ENCODE assay signal across 10 cellular contexts in the genomic region with DNA sequence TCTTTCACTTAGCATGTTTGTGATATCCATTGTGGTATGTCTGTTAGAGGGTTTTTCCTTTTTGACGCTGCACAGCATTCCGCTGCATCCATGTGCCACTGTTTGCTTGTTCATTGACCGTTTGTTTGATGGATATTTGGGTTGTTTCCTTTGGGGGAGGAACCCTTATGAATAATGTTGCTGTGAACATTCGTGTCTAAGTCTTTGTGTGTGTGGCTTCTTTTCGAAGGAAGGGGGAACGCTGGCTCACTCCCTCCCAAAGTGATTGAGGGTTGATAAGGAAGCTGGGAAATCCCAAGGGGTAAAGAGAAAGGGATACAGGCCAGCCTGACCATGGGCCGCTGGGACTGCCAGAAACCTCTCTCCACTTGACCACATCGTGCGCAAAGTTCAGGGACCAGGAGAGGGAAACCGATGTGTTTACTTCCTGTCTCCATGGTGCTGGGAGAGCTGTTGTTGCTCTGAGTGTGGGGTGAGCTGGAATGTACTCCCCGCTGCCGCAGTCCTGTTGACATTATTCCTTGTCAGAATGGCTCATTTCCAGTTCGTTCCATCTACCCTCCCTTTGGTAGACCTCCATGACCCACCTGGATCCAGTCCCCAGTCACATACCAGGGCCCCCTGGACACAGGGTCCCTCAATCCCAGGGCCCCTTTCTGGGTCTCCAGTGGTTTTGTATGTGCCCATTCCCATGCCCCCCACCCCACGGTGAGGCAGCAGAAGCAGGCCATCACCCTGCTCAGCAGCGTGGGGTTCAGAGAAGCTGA. TPM values are rescaled to one million over a fixed set of nuclear protein-coding genes. Genes with fewer than 3 reads are reported as not detected.
DNase-seq lines count a peak whose midpoint lies in the region; ATAC-seq, FAIRE-seq and TF ChIP-seq lines count a peak whose summit lies in the region.
"Had no signal": no experiment of that assay in that cellular context is flagged by ENCODE, and none has a peak within 500 bp of the region (broad histone marks: within the 10 kb centered on the region; RNA-seq: fewer than 3 reads in every experiment).

No MANE protein-coding gene starts in this region.

- peaks cover 4% of the 10 kb centered on the region for H3K9me3 Mint-ChIP-seq in type B pancreatic cell

- intact Hi-C loops in stomach (cut with DNase I; ENCODE audit: low total_unique reads) = no loop called here

- TF ChIP-seq CTCF in coronary artery (IDR thresholded peaks at IDR 0.05) = no peak
- TF ChIP-seq CTCF in liver (IDR thresholded peaks at IDR 0.05; ENCODE audit: low read depth, low read length, missing input control) = no peak
- no peak for TF ChIP-seq CTCF in stomach (IDR thresholded peaks at IDR 0.05)
- no peak for TF ChIP-seq CTCF in type B pancreatic cell (conservative IDR thresholded peaks at IDR 0.05)

- peak; percentile 39 to 63 for TF ChIP-seq RAD21 in liver (IDR thresholded peaks at IDR 0.05)

- H3K4me3 ChIP-seq in coronary artery (peak overlapping the region; percentile 22), liver (ENCODE audit: low read depth in 1 of 3, low read length in 3 of 3) (no peak overlapping the region), stomach (no peak overlapping the region)

- no peaks in the 10 kb centered on the region for H3K27me3 Mint-ChIP-seq in type B pancreatic cell

- WGBS in liver = 26% methylated on average over 15 of the region's 15 CpGs
- 22 to 41% (median 30%) methylated on average over 13 to 15 of the region's 15 CpGs for WGBS in stomach, 5 donors

- peak; percentile 79 for TF ChIP-seq EP300 in stomach (IDR thresholded peaks at IDR 0.05)

- H3K36me3 Mint-ChIP-seq in type B pancreatic cell = peaks cover 4% of the 10 kb centered on the region

- H3K36me3 ChIP-seq in liver (ENCODE audit: control insufficient read depth in 4 of 4, insufficient read depth in 3 of 4, low read depth in 1 of 4, low read length in 3 of 4) = no peaks in the 10 kb centered on the region
- H3K36me3 ChIP-seq in stomach = no peaks in the 10 kb centered on the region

- no peaks in the 10 kb centered on the region for H3K27me3 ChIP-seq in liver (ENCODE audit: control insufficient read depth in 4 of 4, insufficient read depth in 4 of 4, low read length in 3 of 4)
- no peaks in the 10 kb centered on the region for H3K27me3 ChIP-seq in stomach

- ATAC-seq in HG03039 (IDR thresholded peaks at IDR 0.05; ENCODE audit: unreplicated experiment) = no peak

- H3K9me3 ChIP-seq in liver (ENCODE audit: control insufficient read depth in 4 of 4, low read length in 3 of 4) = no peaks in the 10 kb centered on the region
- H3K9me3 ChIP-seq in stomach = no peaks in the 10 kb centered on the region

- no peak overlapping the region for H3K27ac Mint-ChIP-seq in type B pancreatic cell

- H3K4me1 ChIP-seq in liver (ENCODE audit: control insufficient read depth in 4 of 4, insufficient read depth in 4 of 4, low read length in 3 of 4) = peaks cover 13 to 39% (median 19%) of the 10 kb centered on the region in 4 donors
- peaks cover 51 to 73% (median 65%) of the 10 kb centered on the region in 4 donors for H3K4me1 ChIP-seq in stomach

- DNase-seq in M059J (ENCODE audit: low read depth) (peak; percentile 99), coronary artery (ENCODE audit: low spot score) (peak; percentile 96), stomach (peak; percentile 71), GM12892 (ENCODE audit: insufficient read length) (no peak), type B pancreatic cell (ENCODE audit: extremely low spot score, unreplicated experiment) (no peak)
- no peak for DNase-seq in stimulated activated CD4-positive, alpha-beta T cell treated with anti-CD3 and anti-CD28 coated beads, Interleukin-1b, Interleukin-23, amount 100 ng/mL, for 48 hours
- DNase-seq: erythroblast, MV-4-11 had no signal

- peak overlapping the region in 1 of 2 donors; percentile 37 for H3K9ac ChIP-seq in liver (ENCODE audit: low read depth in 1 of 2, low read length in 2 of 2)

- no peak for TF ChIP-seq POLR2A in stomach (IDR thresholded peaks at IDR 0.05)
- no peak for TF ChIP-seq POLR2A in GM12892 (IDR thresholded peaks at IDR 0.05; ENCODE audit: low read depth, low read length)

- peaks cover 33% of the 10 kb centered on the region for H3K4me1 Mint-ChIP-seq in type B pancreatic cell (ENCODE audit: unreplicated experiment)

- H3K27ac ChIP-seq in coronary artery (peak overlapping the region; percentile 74 to 88), liver (ENCODE audit: low read depth in 1 of 2, low read length in 2 of 2) (peak overlapping the region; percentile 81 to 90), stomach (peak overlapping the region; percentile 48 to 97 (median 84))

- FAIRE-seq in GM12892 (lab: Jason Lieb, UNC) = no peak

- no peak overlapping the region for H3K4me3 Mint-ChIP-seq in type B pancreatic cell

TF ChIP-seq in liver, 16 proteins besides CTCF, POLR2A, EP300 and RAD21 (continues in another document):
- TF ChIP-seq FOXA2 (IDR thresholded peaks at IDR 0.05) (peak; percentile 79), TAF1 (conservative IDR thresholded peaks at IDR 0.05) (no peak), FOXA1 (IDR thresholded peaks at IDR 0.05) (peak; percentile 90), EGR1 (IDR thresholded peaks at IDR 0.05; ENCODE audit: low read depth in 2 of 2) (peak in 1 of 2 donors; percentile 69), NR2F2 (IDR thresholded peaks at IDR 0.05) (peak; percentile 91), HNF4G (IDR thresholded peaks at IDR 0.05) (peak; percentile 48), SP1 (IDR thresholded peaks at IDR 0.05) (peak; percentile 87), GABPA (IDR thresholded peaks at IDR 0.05 in 1 of 2, conservative IDR thresholded peaks at IDR 0.05 in 1 of 2) (peak in 1 of 2 donors; percentile 65), RXRA (IDR thresholded peaks at IDR 0.05) (peak; percentile 81 to 95), JUND (IDR thresholded peaks at IDR 0.05) (peak in 1 of 2 donors; percentile 69)
- TF ChIP-seq, protein P1, sequence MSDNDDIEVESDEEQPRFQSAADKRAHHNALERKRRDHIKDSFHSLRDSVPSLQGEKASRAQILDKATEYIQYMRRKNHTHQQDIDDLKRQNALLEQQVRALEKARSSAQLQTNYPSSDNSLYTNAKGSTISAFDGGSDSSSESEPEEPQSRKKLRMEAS (IDR thresholded peaks at IDR 0.05) = peak; percentile 93
- TF ChIP-seq, protein P2, sequence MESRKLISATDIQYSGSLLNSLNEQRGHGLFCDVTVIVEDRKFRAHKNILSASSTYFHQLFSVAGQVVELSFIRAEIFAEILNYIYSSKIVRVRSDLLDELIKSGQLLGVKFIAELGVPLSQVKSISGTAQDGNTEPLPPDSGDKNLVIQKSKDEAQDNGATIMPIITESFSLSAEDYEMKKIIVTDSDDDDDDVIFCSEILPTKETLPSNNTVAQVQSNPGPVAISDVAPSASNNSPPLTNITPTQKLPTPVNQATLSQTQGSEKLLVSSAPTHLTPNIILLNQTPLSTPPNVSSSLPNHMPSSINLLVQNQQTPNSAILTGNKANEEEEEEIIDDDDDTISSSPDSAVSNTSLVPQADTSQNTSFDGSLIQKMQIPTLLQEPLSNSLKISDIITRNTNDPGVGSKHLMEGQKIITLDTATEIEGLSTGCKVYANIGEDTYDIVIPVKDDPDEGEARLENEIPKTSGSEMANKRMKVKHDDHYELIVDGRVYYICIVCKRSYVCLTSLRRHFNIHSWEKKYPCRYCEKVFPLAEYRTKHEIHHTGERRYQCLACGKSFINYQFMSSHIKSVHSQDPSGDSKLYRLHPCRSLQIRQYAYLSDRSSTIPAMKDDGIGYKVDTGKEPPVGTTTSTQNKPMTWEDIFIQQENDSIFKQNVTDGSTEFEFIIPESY (IDR thresholded peaks at IDR 0.05) = peak; percentile 68
- TF ChIP-seq, protein P3, sequence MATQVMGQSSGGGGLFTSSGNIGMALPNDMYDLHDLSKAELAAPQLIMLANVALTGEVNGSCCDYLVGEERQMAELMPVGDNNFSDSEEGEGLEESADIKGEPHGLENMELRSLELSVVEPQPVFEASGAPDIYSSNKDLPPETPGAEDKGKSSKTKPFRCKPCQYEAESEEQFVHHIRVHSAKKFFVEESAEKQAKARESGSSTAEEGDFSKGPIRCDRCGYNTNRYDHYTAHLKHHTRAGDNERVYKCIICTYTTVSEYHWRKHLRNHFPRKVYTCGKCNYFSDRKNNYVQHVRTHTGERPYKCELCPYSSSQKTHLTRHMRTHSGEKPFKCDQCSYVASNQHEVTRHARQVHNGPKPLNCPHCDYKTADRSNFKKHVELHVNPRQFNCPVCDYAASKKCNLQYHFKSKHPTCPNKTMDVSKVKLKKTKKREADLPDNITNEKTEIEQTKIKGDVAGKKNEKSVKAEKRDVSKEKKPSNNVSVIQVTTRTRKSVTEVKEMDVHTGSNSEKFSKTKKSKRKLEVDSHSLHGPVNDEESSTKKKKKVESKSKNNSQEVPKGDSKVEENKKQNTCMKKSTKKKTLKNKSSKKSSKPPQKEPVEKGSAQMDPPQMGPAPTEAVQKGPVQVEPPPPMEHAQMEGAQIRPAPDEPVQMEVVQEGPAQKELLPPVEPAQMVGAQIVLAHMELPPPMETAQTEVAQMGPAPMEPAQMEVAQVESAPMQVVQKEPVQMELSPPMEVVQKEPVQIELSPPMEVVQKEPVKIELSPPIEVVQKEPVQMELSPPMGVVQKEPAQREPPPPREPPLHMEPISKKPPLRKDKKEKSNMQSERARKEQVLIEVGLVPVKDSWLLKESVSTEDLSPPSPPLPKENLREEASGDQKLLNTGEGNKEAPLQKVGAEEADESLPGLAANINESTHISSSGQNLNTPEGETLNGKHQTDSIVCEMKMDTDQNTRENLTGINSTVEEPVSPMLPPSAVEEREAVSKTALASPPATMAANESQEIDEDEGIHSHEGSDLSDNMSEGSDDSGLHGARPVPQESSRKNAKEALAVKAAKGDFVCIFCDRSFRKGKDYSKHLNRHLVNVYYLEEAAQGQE (IDR thresholded peaks at IDR 0.05) = peak; percentile 88
- TF ChIP-seq, protein P4, sequence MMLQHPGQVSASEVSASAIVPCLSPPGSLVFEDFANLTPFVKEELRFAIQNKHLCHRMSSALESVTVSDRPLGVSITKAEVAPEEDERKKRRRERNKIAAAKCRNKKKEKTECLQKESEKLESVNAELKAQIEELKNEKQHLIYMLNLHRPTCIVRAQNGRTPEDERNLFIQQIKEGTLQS (IDR thresholded peaks at IDR 0.05) = no peak

RNA-seq across cellular contexts. Expression of a gene that starts 39.6 kb away (rescaled TPM):
- 6.5 and 12.1 TPM in 2 replicates for total RNA-seq in M059J (2014; rRNA removed; shearing (Covaris generic))
- total RNA-seq in liver (10 to 100 TPM in 1 of 2 donors, 1 to 10 TPM in 1; 7.7 to 14.1 TPM), stomach (100 to 1,000 TPM in 1 of 5 donors, 10 to 100 TPM in 4; 13.8 to 105 (median 22.5) TPM), type B pancreatic cell (ENCODE audit: low replicate concordance) (22.1 and 24.3 TPM in 2 replicates)
- polyA plus RNA-seq in liver (10 to 100 TPM in 1 of 2 donors, 1 to 10 TPM in 1; 7.8 to 15.4 TPM), stomach (10 to 100 TPM; 20.6 to 25.2 (median 24.1) TPM)
- polyA plus RNA-seq in GM12892 (2012; ENCODE audit: missing spikeins) = 7.3 TPM

RNA-seq across cellular contexts. Expression of a gene that starts 55.7 kb away (rescaled TPM):
- 0.05 TPM in 1 of 2 replicates, not detected in the other for total RNA-seq in M059J (2014; rRNA removed; shearing (Covaris generic))
- 1 to 10 TPM; 5.0 to 7.2 TPM for total RNA-seq in liver
- polyA plus RNA-seq in liver = 1 to 10 TPM in 1 of 2 donors, under 1 TPM in 1; 0.89 to 1.6 TPM
- 1 to 10 TPM in 1 of 5 donors, under 1 TPM in 2, not detected in 2; 0.37 to 1.3 (median 0.45) TPM for total RNA-seq in stomach
- under 1 TPM in 2 of 3 donors, not detected in 1; 0.10 to 0.12 TPM for polyA plus RNA-seq in stomach
- 0.19 TPM for polyA plus RNA-seq in GM12892 (2012; ENCODE audit: missing spikeins)
- 0.31 and 24.3 TPM in 2 replicates for total RNA-seq in type B pancreatic cell (ENCODE audit: low replicate concordance)

Comparison
In these comparisons a context has a peak if more than half of its experiments do, and no peak if none do; other contexts are left out.
1. DNase-seq: peak in M059J (single experiment), coronary artery (single experiment) and stomach (single experiment); none in GM12892 (single experiment), stimulated activated CD4-positive, alpha-beta T cell treated with anti-CD3 and anti-CD28 coated beads, Interleukin-1b, Interleukin-23, amount 100 ng/mL, for 48 hours (single experiment) and type B pancreatic cell (single experiment).
2. Peak in every context shown above with its lines, with median percentiles within 50 percentile points of each other: H3K27ac ChIP-seq.